8 cellular contexts compared by ENCODE assay signal in genomic region chr6:150865043-150865405, GRCh38. TPM values are rescaled to one million over a fixed set of nuclear protein-coding genes. Genes with fewer than 3 reads are reported as not detected.
DNase-seq lines count a peak whose midpoint lies in the region; ATAC-seq and TF ChIP-seq lines count a peak whose summit lies in the region.

No MANE protein-coding gene starts in this region.

- H3K27ac ChIP-seq in thoracic aorta = peak overlapping the region; percentile 97

- POLR2A ChIA-PET in activated CD4-positive, alpha-beta T cell treated with anti-CD3 and anti-CD28 coated beads, Interleukin-2, amount 10 ng/mL, durations not matched to agents 7 days and 5 days (lab: Charles Lee) = no interaction called here

- H3K9me3 ChIP-seq in thoracic aorta = no peaks in the 10 kb centered on the region

- ATAC-seq in thoracic aorta (ENCODE audit: insufficient number of reproducible peaks, low FRiP score, low read depth) = no peak
- no peak for ATAC-seq in GM21576 (IDR thresholded peaks at IDR 0.05; ENCODE audit: unreplicated experiment)
- ATAC-seq in GM21526 (IDR thresholded peaks at IDR 0.05; ENCODE audit: low FRiP score, unreplicated experiment) = no peak

- H3K4me1 Mint-ChIP-seq in activated CD4-positive, alpha-beta T cell treated with anti-CD3 and anti-CD28 coated beads, Interleukin-2, amount 10 ng/mL, durations not matched to agents 7 days and 5 days = peaks cover 40% of the 10 kb centered on the region
- H3K4me1 Mint-ChIP-seq in activated T-helper 2 cell treated with anti-CD3 and anti-CD28 coated beads, Interferon-gamma antibody, Interleukin-2, Interleukin-4, amounts not matched to agents 10 μg/mL and 5 μg/mL and 100 μg/mL, durations not matched to agents 14 hours and 24 hours and 36 hours (ENCODE audit: low read depth) = peaks cover 38% of the 10 kb centered on the region
- peaks cover 9 to 18% of the 10 kb centered on the region in 2 donors for H3K4me1 Mint-ChIP-seq in immature natural killer cell

- peak overlapping the region; percentile 98 for H3K4me3 ChIP-seq in thoracic aorta

- H3K36me3 Mint-ChIP-seq in activated CD4-positive, alpha-beta T cell treated with anti-CD3 and anti-CD28 coated beads, Interleukin-2, amount 10 ng/mL, durations not matched to agents 7 days and 5 days (ENCODE audit: low read depth) = peaks cover 7% of the 10 kb centered on the region
- peaks cover 8% of the 10 kb centered on the region for H3K36me3 Mint-ChIP-seq in activated T-helper 2 cell treated with anti-CD3 and anti-CD28 coated beads, Interferon-gamma antibody, Interleukin-2, Interleukin-4, amounts not matched to agents 10 μg/mL and 5 μg/mL and 100 μg/mL, durations not matched to agents 14 hours and 24 hours and 36 hours (ENCODE audit: low read depth)
- H3K36me3 Mint-ChIP-seq in immature natural killer cell = no peaks in the 10 kb centered on the region

- CTCF ChIA-PET in activated CD4-positive, alpha-beta T cell treated with anti-CD3 and anti-CD28 coated beads, Interleukin-2, amount 10 ng/mL, durations not matched to agents 7 days and 5 days (lab: Charles Lee) = interaction anchor here (0.6 to 2.6 kb wide), 9 partner anchors 9 to 1293 kb away, joined by 3 to 8 read pairs (median 4); no protein-coding TSS in a partner anchor

- H3K27me3 ChIP-seq in thoracic aorta (replicated peaks; ENCODE audit: insufficient read depth) = no peaks in the 10 kb centered on the region

- peaks cover 0 to 19% of the 10 kb centered on the region in 2 donors for H3K4me1 ChIP-seq in thoracic aorta (ENCODE audit: control insufficient read depth in 1 of 2, low read depth in 2 of 2)

- H3K9me3 Mint-ChIP-seq in activated CD4-positive, alpha-beta T cell treated with anti-CD3 and anti-CD28 coated beads, Interleukin-2, amount 10 ng/mL, durations not matched to agents 7 days and 5 days = no peaks in the 10 kb centered on the region
- H3K9me3 Mint-ChIP-seq in activated T-helper 2 cell treated with anti-CD3 and anti-CD28 coated beads, Interferon-gamma antibody, Interleukin-2, Interleukin-4, amounts not matched to agents 10 μg/mL and 5 μg/mL and 100 μg/mL, durations not matched to agents 14 hours and 24 hours and 36 hours = no peaks in the 10 kb centered on the region
- H3K9me3 Mint-ChIP-seq in immature natural killer cell = no peaks in the 10 kb centered on the region

- H3K27ac Mint-ChIP-seq in activated CD4-positive, alpha-beta T cell treated with anti-CD3 and anti-CD28 coated beads, Interleukin-2, amount 10 ng/mL, durations not matched to agents 7 days and 5 days = peak overlapping the region; percentile 83
- H3K27ac Mint-ChIP-seq in activated T-helper 2 cell treated with anti-CD3 and anti-CD28 coated beads, Interferon-gamma antibody, Interleukin-2, Interleukin-4, amounts not matched to agents 10 μg/mL and 5 μg/mL and 100 μg/mL, durations not matched to agents 14 hours and 24 hours and 36 hours = no peak overlapping the region
- peak overlapping the region in 4 of 6 donors; percentile 27 to 74 (median 66) for H3K27ac Mint-ChIP-seq in immature natural killer cell

- peak overlapping the region; percentile 92 for H3K4me3 Mint-ChIP-seq in activated CD4-positive, alpha-beta T cell treated with anti-CD3 and anti-CD28 coated beads, Interleukin-2, amount 10 ng/mL, durations not matched to agents 7 days and 5 days
- peak overlapping the region; percentile 79 for H3K4me3 Mint-ChIP-seq in activated T-helper 2 cell treated with anti-CD3 and anti-CD28 coated beads, Interferon-gamma antibody, Interleukin-2, Interleukin-4, amounts not matched to agents 10 μg/mL and 5 μg/mL and 100 μg/mL, durations not matched to agents 14 hours and 24 hours and 36 hours (ENCODE audit: low read depth)
- peak overlapping the region; percentile 66 to 83 (median 81) for H3K4me3 Mint-ChIP-seq in immature natural killer cell

- no peak for TF ChIP-seq CTCF in thoracic aorta (IDR thresholded peaks at IDR 0.05)

- intact Hi-C loops in activated T-helper 2 cell treated with anti-CD3 and anti-CD28 coated beads, Interferon-gamma antibody, Interleukin-2, Interleukin-4, amounts not matched to agents 10 μg/mL and 5 μg/mL and 100 μg/mL, durations not matched to agents 14 hours and 24 hours and 36 hours (cut with micrococcal nuclease) = loop anchor here (5.0 kb wide), 1 partner anchor 527 kb away; the partner anchor contains the start of gene ZBTB2

- no peak for DNase-seq in activated CD4-positive, alpha-beta T cell treated with anti-CD3 and anti-CD28 coated beads, Interleukin-2, amount 10 ng/mL, durations not matched to agents 7 days and 5 days
- no peak for DNase-seq in activated CD4-positive, alpha-beta T cell treated with anti-CD3 and anti-CD28 coated beads for 4 hours
- no peak for DNase-seq in activated T-helper 2 cell treated with anti-CD3 and anti-CD28 coated beads, Interferon-gamma antibody, Interleukin-2, Interleukin-4, amounts not matched to agents 10 μg/mL and 5 μg/mL and 100 μg/mL, durations not matched to agents 14 hours and 24 hours and 36 hours (ENCODE audit: low spot score)
- DNase-seq in immature natural killer cell = no peak
- no peak for DNase-seq in thoracic aorta (ENCODE audit: low spot score)
- no peak for DNase-seq in NCI-H446 (lab: John Stamatoyannopoulos, UW)

- peaks cover 11% of the 10 kb centered on the region for H3K27me3 Mint-ChIP-seq in activated CD4-positive, alpha-beta T cell treated with anti-CD3 and anti-CD28 coated beads, Interleukin-2, amount 10 ng/mL, durations not matched to agents 7 days and 5 days
- H3K27me3 Mint-ChIP-seq in activated T-helper 2 cell treated with anti-CD3 and anti-CD28 coated beads, Interferon-gamma antibody, Interleukin-2, Interleukin-4, amounts not matched to agents 10 μg/mL and 5 μg/mL and 100 μg/mL, durations not matched to agents 14 hours and 24 hours and 36 hours (ENCODE audit: low read depth) = peaks cover 20% of the 10 kb centered on the region
- peaks cover 4 to 12% (median 5%) of the 10 kb centered on the region in 3 donors for H3K27me3 Mint-ChIP-seq in immature natural killer cell (ENCODE audit: low read depth in 3 of 3)

- no peaks in the 10 kb centered on the region for H3K36me3 ChIP-seq in thoracic aorta

RNA-seq across cellular contexts. Expression of gene MTHFD1L, which starts 0.5 kb away (rescaled TPM):
- total RNA-seq in activated CD4-positive, alpha-beta T cell treated with anti-CD3 and anti-CD28 coated beads, Interleukin-2, amount 10 ng/mL, durations not matched to agents 7 days and 5 days = 10 to 100 TPM; 34.9 to 40.6 TPM
- 92.2 and 93.4 TPM in 2 replicates for total RNA-seq in activated T-helper 2 cell treated with anti-CD3 and anti-CD28 coated beads, Interferon-gamma antibody, Interleukin-2, Interleukin-4, amounts not matched to agents 10 μg/mL and 5 μg/mL and 100 μg/mL, durations not matched to agents 14 hours and 24 hours and 36 hours
- polyA plus RNA-seq in immature natural killer cell = 1 to 10 TPM in 2 of 3 donors, under 1 TPM in 1; 0.79 to 1.8 (median 1.6) TPM
- total RNA-seq in thoracic aorta = 10 to 100 TPM; 52.8 to 77.3 TPM
